ENCODE assay signal across 21 cellular contexts in the genomic region with DNA sequence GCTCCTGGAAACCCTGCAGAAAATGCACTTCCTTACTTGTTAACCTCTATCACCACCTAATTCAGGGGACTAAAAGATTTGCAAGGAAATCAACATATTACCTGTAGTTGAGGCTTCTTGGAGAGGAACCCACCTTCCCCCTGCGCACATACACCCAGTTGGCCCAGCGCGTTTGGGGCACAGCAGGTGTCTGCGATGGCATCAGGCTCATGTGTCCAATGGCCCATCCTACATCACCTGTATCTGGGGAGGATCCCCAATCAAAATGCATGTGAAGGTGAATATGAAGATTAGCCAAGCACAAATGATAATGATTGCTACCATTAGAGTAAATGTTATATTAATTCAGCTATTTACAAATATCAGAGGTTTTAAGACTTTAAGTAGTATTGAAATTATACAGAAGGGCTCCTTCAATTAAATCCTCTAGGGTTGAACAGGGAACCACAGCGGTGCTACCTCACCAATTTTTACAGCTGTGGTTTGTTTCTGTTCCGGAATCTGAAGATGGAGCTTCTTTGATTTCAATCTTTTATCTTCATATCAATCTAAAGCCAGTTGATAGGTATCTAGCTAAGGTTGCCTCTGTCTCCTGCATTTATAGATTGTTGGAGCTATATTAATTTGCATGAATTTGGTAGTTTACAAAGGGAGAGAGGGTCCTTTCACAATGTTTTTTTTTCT.
"Had no signal": no experiment of that assay in that cellular context is flagged by ENCODE, and none has a peak within 500 bp of the region (broad histone marks: within the 10 kb centered on the region; RNA-seq: fewer than 3 reads in every experiment).

No MANE protein-coding gene starts in this region.

- H3K27ac Mint-ChIP-seq: activated CD8-positive, alpha-beta memory T cell treated with anti-CD3 and anti-CD28 coated beads, Interleukin-2, amount 10 ng/mL, durations not matched to agents 7 days and 5 days; activated naive CD8-positive, alpha-beta T cell treated with anti-CD3 and anti-CD28 coated beads for 36 hours; activated T-cell treated with anti-CD3 and anti-CD28 coated beads, Interleukin-2, amount 50 U/mL, for 24 hours; activated T-helper 1 cell treated with anti-CD3 and anti-CD28 coated beads, Interleukin-12 subunit alpha, Interleukin-12 subunit beta, Interleukin-2, Interleukin-4 antibody, amounts not matched to agents 30 ng/mL and 10 ng/mL and 1 ng/mL, durations not matched to agents 14 hours and 24 hours and 36 hours; T-cell had no signal

- H3K36me3 Mint-ChIP-seq: activated CD8-positive, alpha-beta memory T cell treated with anti-CD3 and anti-CD28 coated beads, Interleukin-2, amount 10 ng/mL, durations not matched to agents 7 days and 5 days; activated naive CD8-positive, alpha-beta T cell treated with anti-CD3 and anti-CD28 coated beads for 36 hours; T-cell had no signal

- H3K4me3 Mint-ChIP-seq: activated CD8-positive, alpha-beta memory T cell treated with anti-CD3 and anti-CD28 coated beads, Interleukin-2, amount 10 ng/mL, durations not matched to agents 7 days and 5 days; activated naive CD8-positive, alpha-beta T cell treated with anti-CD3 and anti-CD28 coated beads for 36 hours; activated T-cell treated with anti-CD3 and anti-CD28 coated beads, Interleukin-2, amount 50 U/mL, for 24 hours; activated T-helper 1 cell treated with anti-CD3 and anti-CD28 coated beads, Interleukin-12 subunit alpha, Interleukin-12 subunit beta, Interleukin-2, Interleukin-4 antibody, amounts not matched to agents 30 ng/mL and 10 ng/mL and 1 ng/mL, durations not matched to agents 14 hours and 24 hours and 36 hours had no signal

- H3K4me1 ChIP-seq: adrenal gland, colonic mucosa had no signal

- H3K27ac ChIP-seq: adrenal gland, colonic mucosa, WERI-Rb-1 had no signal

- ATAC-seq: activated CD8-positive, alpha-beta memory T cell treated with anti-CD3 and anti-CD28 coated beads, Interleukin-2, amount 10 ng/mL, durations not matched to agents 7 days and 5 days; PC-3 had no signal

- H3K9me3 Mint-ChIP-seq: activated naive CD8-positive, alpha-beta T cell treated with anti-CD3 and anti-CD28 coated beads for 36 hours; activated T-cell treated with anti-CD3 and anti-CD28 coated beads, Interleukin-2, amount 50 U/mL, for 24 hours; activated T-helper 1 cell treated with anti-CD3 and anti-CD28 coated beads, Interleukin-12 subunit alpha, Interleukin-12 subunit beta, Interleukin-2, Interleukin-4 antibody, amounts not matched to agents 30 ng/mL and 10 ng/mL and 1 ng/mL, durations not matched to agents 14 hours and 24 hours and 36 hours; T-cell had no signal

- H3K27me3 ChIP-seq: colonic mucosa had no signal

- H3K4me3 ChIP-seq: adrenal gland, colonic mucosa had no signal

- H3K36me3 ChIP-seq: adrenal gland, colonic mucosa, WERI-Rb-1 had no signal

- DNase-seq: activated CD4-positive, alpha-beta T cell treated with anti-CD3 and anti-CD28 coated beads for 4 hours; activated CD8-positive, alpha-beta memory T cell treated with anti-CD3 and anti-CD28 coated beads, Interleukin-2, amount 10 ng/mL, durations not matched to agents 7 days and 5 days; activated effector memory CD4-positive, alpha-beta T cell treated with Interleukin-2 at 50 U/mL for 16 hours; activated naive CD4-positive, alpha-beta T cell; activated naive CD8-positive, alpha-beta T cell treated with anti-CD3 and anti-CD28 coated beads for 36 hours; activated T-cell treated with anti-CD3 and anti-CD28 coated beads, Interleukin-2, amount 50 U/mL, for 24 hours; adrenal gland; anterior cingulate cortex; colonic mucosa; Karpas-422; NCI-H1105 treated with DMSO at 0.1 percent for 48 hours; NCI-H1436 treated with DMSO at 0.1 percent for 48 hours; NCI-H187; NCI-H2081; NCI-H446; NCI-H524; PC-3; SHP77 treated with DMSO at 0.1 percent for 48 hours; T-cell; WERI-Rb-1 had no signal

- H3K9me3 ChIP-seq: adrenal gland, colonic mucosa had no signal
